ENCODE assay signal across 8 cellular contexts in genomic region chr11:61814242-61814957, GRCh38. TPM values are rescaled to one million over a fixed set of nuclear protein-coding genes. Genes with fewer than 3 reads are reported as not detected.
DNase-seq lines count a peak whose midpoint lies in the region; ATAC-seq and TF ChIP-seq lines count a peak whose summit lies in the region.

No MANE protein-coding gene starts in this region.

- H3K36me3 Mint-ChIP-seq in central memory CD8-positive, alpha-beta T cell (ENCODE audit: insufficient read depth) = peaks cover 16% of the 10 kb centered on the region

- H3K36me3 ChIP-seq in lung (ENCODE audit: control insufficient read depth in 2 of 2, insufficient read depth in 2 of 2, low read length in 2 of 2) (peaks cover 7 to 23% of the 10 kb centered on the region in 2 donors), transverse colon (peaks cover 0 to 6% (median 0%) of the 10 kb centered on the region in 4 donors)

- in situ Hi-C loops in transverse colon (cut with MboI; ENCODE audit: low pct_ligation_motif_present in 1 of 4, low pct_unique_long_range_greater_than_20kb in 1 of 4, low sequenced_read_pairs in 3 of 4) = no loop called here

- intact Hi-C loops in transverse colon (cut with DNase I; ENCODE audit: low total_unique reads) = no loop called here

- TF ChIP-seq CTCF in lung (IDR thresholded peaks at IDR 0.05; ENCODE audit: control extremely low read depth, extremely low read depth) (no peak), transverse colon (IDR thresholded peaks at IDR 0.05) (no peak)

- ATAC-seq in central memory CD8-positive, alpha-beta T cell (replicated peaks; ENCODE audit: extremely low read depth, poor library complexity, severe bottlenecking) = no peak
- ATAC-seq in lung (ENCODE audit: insufficient read depth, low FRiP score) = no peak

- peak overlapping the region; percentile 96 to 98 for H3K27ac ChIP-seq in lung (ENCODE audit: low read depth in 1 of 2, low read length in 1 of 2)
- H3K27ac ChIP-seq in transverse colon = peak overlapping the region; percentile 86 to 96 (median 89)

- peak overlapping the region; percentile 35 for H3K4me3 ChIP-seq in lung
- peak overlapping the region; percentile 2 to 58 (median 46) for H3K4me3 ChIP-seq in transverse colon

- H3K27me3 ChIP-seq in lung (ENCODE audit: control insufficient read depth, insufficient read depth) = no peaks in the 10 kb centered on the region
- peaks cover 28% of the 10 kb centered on the region for H3K27me3 ChIP-seq in transverse colon

- no peak for TF ChIP-seq EP300 in transverse colon (IDR thresholded peaks at IDR 0.05; ENCODE audit: low read depth)

- DNase-seq in NOMO-1 treated with DMSO at 0.1 percent for 48 hours (lab: John Stamatoyannopoulos, UW; ENCODE audit: unreplicated experiment) (peak; percentile 53), NOMO-1 treated with dmso at 0.1 percent for 144 hours (lab: John Stamatoyannopoulos, UW; ENCODE audit: unreplicated experiment) (no peak), NCI-H774 (lab: John Stamatoyannopoulos, UW) (peak; percentile 46), lung (ENCODE audit: low spot score) (peak; percentile 41), transverse colon (peak; percentile 34), SW 1271 (lab: John Stamatoyannopoulos, UW) (no peak)
- no peak for DNase-seq in central memory CD8-positive, alpha-beta T cell (ENCODE audit: low spot score in 2 of 2)
- DNase-seq in effector CD8-positive, alpha-beta T cell (lab: John Stamatoyannopoulos, UW) = no peak

- peaks cover 10% of the 10 kb centered on the region for H3K27me3 Mint-ChIP-seq in central memory CD8-positive, alpha-beta T cell

- H3K4me1 Mint-ChIP-seq in central memory CD8-positive, alpha-beta T cell = peaks cover 23% of the 10 kb centered on the region

- no peaks in the 10 kb centered on the region for H3K4me1 ChIP-seq in lung (ENCODE audit: control insufficient read depth in 2 of 2, insufficient read depth in 2 of 2, low read length in 2 of 2)
- H3K4me1 ChIP-seq in transverse colon = peaks cover 0 to 34% (median 22%) of the 10 kb centered on the region in 4 donors

- no peak for TF ChIP-seq POLR2A in transverse colon (IDR thresholded peaks at IDR 0.05)

- no peaks in the 10 kb centered on the region for H3K9me3 Mint-ChIP-seq in central memory CD8-positive, alpha-beta T cell

- H3K4me3 Mint-ChIP-seq in central memory CD8-positive, alpha-beta T cell = peak overlapping the region; percentile 94

- 74 to 75% methylated on average over 16 of the region's 16 CpGs for WGBS in lung, 2 donors
- WGBS in transverse colon (ENCODE audit: low coverage in 1 of 2), 2 donors = 24 to 58% methylated on average over 4 to 16 of the region's 16 CpGs

- peak overlapping the region; percentile 92 for H3K27ac Mint-ChIP-seq in central memory CD8-positive, alpha-beta T cell (ENCODE audit: low read depth)

- H3K9me3 ChIP-seq in lung (ENCODE audit: control insufficient read depth in 2 of 2, insufficient read depth in 1 of 2, low read length in 1 of 2) = no peaks in the 10 kb centered on the region
- H3K9me3 ChIP-seq in transverse colon = no peaks in the 10 kb centered on the region

RNA-seq across cellular contexts. Expression of gene FADS1, which starts 2.4 kb away (rescaled TPM):
- total RNA-seq in lung (100 to 1,000 TPM in 1 of 2 donors, 10 to 100 TPM in 1; 35.7 to 102 TPM), transverse colon (10 to 100 TPM in 1 of 4 donors, 1 to 10 TPM in 3; 2.2 to 13.8 (median 3.7) TPM)
- polyA plus RNA-seq in lung = 10 to 100 TPM; 35.1 to 54.3 TPM

RNA-seq across cellular contexts. Expression of gene FADS2, which starts 13.7 kb away (rescaled TPM):
- 100 to 1,000 TPM in 1 of 2 donors, 10 to 100 TPM in 1; 44.5 to 165 TPM for total RNA-seq in lung
- 10 to 100 TPM; 58.9 to 98.6 TPM for polyA plus RNA-seq in lung
- total RNA-seq in transverse colon = 10 to 100 TPM in 1 of 4 donors, 1 to 10 TPM in 3; 2.7 to 28.8 (median 3.9) TPM

RNA-seq across cellular contexts. Expression of gene FEN1, which starts 21.7 kb away (rescaled TPM):
- 10 to 100 TPM in 1 of 2 donors, 1 to 10 TPM in 1; 6.4 to 13.2 TPM for total RNA-seq in lung
- polyA plus RNA-seq in lung = 10 to 100 TPM in 1 of 2 donors, 1 to 10 TPM in 1; 7.7 to 12.6 TPM
- total RNA-seq in transverse colon = 1 to 10 TPM in 3 of 4 donors, under 1 TPM in 1; 1.00 to 9.4 (median 4.5) TPM

RNA-seq across cellular contexts. Expression of gene TMEM258, which starts 22.0 kb away (rescaled TPM):
- total RNA-seq in lung (100 to 1,000 TPM in 1 of 2 donors, 10 to 100 TPM in 1; 43.9 to 118 TPM), transverse colon (10 to 100 TPM in 3 of 4 donors, 1 to 10 TPM in 1; 8.2 to 34.7 (median 23.7) TPM)
- 100 to 1,000 TPM; 208 to 229 TPM for polyA plus RNA-seq in lung

Comparison
In these comparisons a context has a peak if more than half of its experiments do, and no peak if none do; other contexts are left out.
1. DNase-seq: peak in NOMO-1 treated with DMSO at 0.1 percent for 48 hours (single experiment), NCI-H774 (single experiment), lung (single experiment) and transverse colon (single experiment); none in NOMO-1 treated with dmso at 0.1 percent for 144 hours (single experiment), central memory CD8-positive, alpha-beta T cell (0 of 2), effector CD8-positive, alpha-beta T cell (single experiment) and SW 1271 (0 of 2).